21 cellular contexts compared by ENCODE assay signal in genomic region chr6:158382491-158382890, GRCh38.
DNase-seq lines count a peak whose midpoint lies in the region; ATAC-seq and TF ChIP-seq lines count a peak whose summit lies in the region.
"Had no signal": no experiment of that assay in that cellular context is flagged by ENCODE, and none has a peak within 500 bp of the region (broad histone marks: within the 10 kb centered on the region; RNA-seq: fewer than 3 reads in every experiment).

No MANE protein-coding gene starts in this region.

- intact Hi-C loops in Caco-2 (cut with micrococcal nuclease; ENCODE audit: unreplicated experiment) = no loop called here

- no peak overlapping the region for H3K4me3 Mint-ChIP-seq in activated T-helper 17 cell treated with anti-CD3 and anti-CD28 coated beads, Interleukin-2, amount 50 U/mL, for 72 hours
- H3K4me3 Mint-ChIP-seq in Caco-2 (ENCODE audit: unreplicated experiment) = no peak overlapping the region
- H3K4me3 Mint-ChIP-seq in activated naive CD8-positive, alpha-beta T cell treated with anti-CD3 and anti-CD28 coated beads, Interleukin-2, amount 50 U/mL, for 24 hours = no peak overlapping the region
- H3K4me3 Mint-ChIP-seq: B cell; CD4-positive, CD25-positive, alpha-beta regulatory T cell; CD8-positive, alpha-beta T cell; GM23338; H9 had no signal

- peaks cover 85% of the 10 kb centered on the region for H3K4me1 ChIP-seq in Karpas-422 (ENCODE audit: low read length)
- peaks cover 8% of the 10 kb centered on the region for H3K4me1 ChIP-seq in foreskin keratinocyte
- H3K4me1 ChIP-seq in Caco-2 = no peaks in the 10 kb centered on the region; the same call in 1 of the 2 replicates

- no peak overlapping the region for H3K9ac ChIP-seq in Karpas-422 (ENCODE audit: low read length)
- H3K9ac ChIP-seq: BLaER1 had no signal

- no peak for TF ChIP-seq CTCF in foreskin keratinocyte (conservative IDR thresholded peaks at IDR 0.05)
- no peak for TF ChIP-seq CTCF in Caco-2 (IDR thresholded peaks at IDR 0.05; ENCODE audit: insufficient read depth in 1 of 2, low read depth in 1 of 2, low read length in 1 of 2, severe bottlenecking in 1 of 2, unreplicated experiment in 1 of 2)

- CTCF ChIA-PET in Caco-2 (lab: Charles Lee) = no interaction called here

- H3K27ac ChIP-seq in Karpas-422 (ENCODE audit: low read length) = peak overlapping the region; percentile 3; the same call in 1 of the 2 replicates
- H3K27ac ChIP-seq in foreskin keratinocyte = no peak overlapping the region
- H3K27ac ChIP-seq in substantia nigra (ENCODE audit: low read depth, low read length, poor library complexity, severe bottlenecking) = peak overlapping the region; percentile 36
- H3K27ac ChIP-seq: 22Rv1, BLaER1, C4-2B had no signal

- no peak overlapping the region for H3K4me3 ChIP-seq in Karpas-422 (ENCODE audit: low read length)
- H3K4me3 ChIP-seq in Caco-2 (ENCODE audit: low read depth, low read length) = no peak overlapping the region
- H3K4me3 ChIP-seq: BLaER1, GM12878, GM23338 had no signal

- no peak for DNase-seq in Karpas-422
- DNase-seq in foreskin keratinocyte = no peak
- DNase-seq in substantia nigra (lab: John Stamatoyannopoulos, UW) = no peak
- DNase-seq in Caco-2 = no peak
- no peak for DNase-seq in activated naive CD8-positive, alpha-beta T cell treated with anti-CD3 and anti-CD28 coated beads, Interleukin-2, amount 50 U/mL, for 24 hours
- DNase-seq in KG1 (lab: John Stamatoyannopoulos, UW) = no peak
- DNase-seq: CD4-positive, CD25-positive, alpha-beta regulatory T cell; CD8-positive, alpha-beta T cell; DMS 273 treated with DMSO at 0.1 percent for 48 hours; DMS79; EL; GDM1; H9 had no signal

- ATAC-seq in activated T-helper 17 cell treated with anti-CD3 and anti-CD28 coated beads, Interleukin-2, amount 50 U/mL, for 72 hours (replicated peaks) = no peak
- ATAC-seq in foreskin keratinocyte = peak; percentile 8
- no peak for ATAC-seq in activated naive CD8-positive, alpha-beta T cell treated with anti-CD3 and anti-CD28 coated beads, Interleukin-2, amount 50 U/mL, for 24 hours
- ATAC-seq: CD8-positive, alpha-beta T cell; GM12878; GM23338; HCT116 had no signal

- no peaks in the 10 kb centered on the region for H3K9me3 Mint-ChIP-seq in activated T-helper 17 cell treated with anti-CD3 and anti-CD28 coated beads, Interleukin-2, amount 50 U/mL, for 72 hours
- H3K9me3 Mint-ChIP-seq in Caco-2 (ENCODE audit: unreplicated experiment) = no peaks in the 10 kb centered on the region
- H3K9me3 Mint-ChIP-seq in activated naive CD8-positive, alpha-beta T cell treated with anti-CD3 and anti-CD28 coated beads, Interleukin-2, amount 50 U/mL, for 24 hours = no peaks in the 10 kb centered on the region
- H3K9me3 Mint-ChIP-seq: CD4-positive, CD25-positive, alpha-beta regulatory T cell; CD8-positive, alpha-beta T cell had no signal

- no peak overlapping the region for H2AFZ ChIP-seq in Karpas-422 (ENCODE audit: low read length)
- H2AFZ ChIP-seq: GM23338 had no signal

- H4K20me1 ChIP-seq in Karpas-422 (ENCODE audit: insufficient read depth, low read depth, low read length) = no peaks in the 10 kb centered on the region

- H3K4me1 Mint-ChIP-seq in activated T-helper 17 cell treated with anti-CD3 and anti-CD28 coated beads, Interleukin-2, amount 50 U/mL, for 72 hours = peaks cover 15% of the 10 kb centered on the region
- peaks cover 8% of the 10 kb centered on the region for H3K4me1 Mint-ChIP-seq in Caco-2 (ENCODE audit: low read depth, unreplicated experiment)
- no peaks in the 10 kb centered on the region for H3K4me1 Mint-ChIP-seq in activated naive CD8-positive, alpha-beta T cell treated with anti-CD3 and anti-CD28 coated beads, Interleukin-2, amount 50 U/mL, for 24 hours

- POLR2A ChIA-PET in Caco-2 (lab: Charles Lee) = no interaction called here

- H3K27me3 Mint-ChIP-seq in activated T-helper 17 cell treated with anti-CD3 and anti-CD28 coated beads, Interleukin-2, amount 50 U/mL, for 72 hours = no peaks in the 10 kb centered on the region
- H3K27me3 Mint-ChIP-seq in Caco-2 (ENCODE audit: insufficient read depth, unreplicated experiment) = no peaks in the 10 kb centered on the region
- no peaks in the 10 kb centered on the region for H3K27me3 Mint-ChIP-seq in activated naive CD8-positive, alpha-beta T cell treated with anti-CD3 and anti-CD28 coated beads, Interleukin-2, amount 50 U/mL, for 24 hours
- H3K27me3 Mint-ChIP-seq: B cell; CD4-positive, CD25-positive, alpha-beta regulatory T cell had no signal

- no peaks in the 10 kb centered on the region for H3K9me2 ChIP-seq in Karpas-422 (replicated peaks; ENCODE audit: insufficient read depth, low read length)

- no TSS peak for BruUV-seq in Caco-2 (replicated peaks; lab: Mats Ljungman, UMichigan)

- peak overlapping the region; percentile 3 for H3K4me2 ChIP-seq in Karpas-422 (ENCODE audit: low read depth, low read length, poor library complexity, severe bottlenecking)
- H3K4me2 ChIP-seq: BLaER1, GM23338 had no signal

- H3K9me3 ChIP-seq in Karpas-422 (ENCODE audit: low read length) (no peaks in the 10 kb centered on the region), Caco-2 (no peaks in the 10 kb centered on the region)
- H3K9me3 ChIP-seq: BLaER1 had no signal

- peaks cover 94% of the 10 kb centered on the region for H3K79me2 ChIP-seq in Karpas-422 (ENCODE audit: low read length)

- H3K27ac Mint-ChIP-seq in activated T-helper 17 cell treated with anti-CD3 and anti-CD28 coated beads, Interleukin-2, amount 50 U/mL, for 72 hours = peak overlapping the region; percentile 17
- no peak overlapping the region for H3K27ac Mint-ChIP-seq in Caco-2 (ENCODE audit: unreplicated experiment)
- no peak overlapping the region for H3K27ac Mint-ChIP-seq in activated naive CD8-positive, alpha-beta T cell treated with anti-CD3 and anti-CD28 coated beads, Interleukin-2, amount 50 U/mL, for 24 hours
- H3K27ac Mint-ChIP-seq: B cell; CD8-positive, alpha-beta T cell; GM23338; H9 had no signal

- H3K36me3 ChIP-seq in Karpas-422 (ENCODE audit: insufficient read depth, low read length) = no peaks in the 10 kb centered on the region
- no peaks in the 10 kb centered on the region for H3K36me3 ChIP-seq in Caco-2 (ENCODE audit: control insufficient read depth, insufficient read depth, low read length)
- H3K36me3 ChIP-seq: BLaER1 had no signal

- H3K27me3 ChIP-seq in Karpas-422 (ENCODE audit: low read length) = no peaks in the 10 kb centered on the region
- no peaks in the 10 kb centered on the region for H3K27me3 ChIP-seq in foreskin keratinocyte
- no peaks in the 10 kb centered on the region for H3K27me3 ChIP-seq in Caco-2 (replicated peaks; ENCODE audit: control insufficient read depth, insufficient read depth, low read length)
- H3K27me3 ChIP-seq: BLaER1 had no signal

- no peaks in the 10 kb centered on the region for H3K36me3 Mint-ChIP-seq in activated T-helper 17 cell treated with anti-CD3 and anti-CD28 coated beads, Interleukin-2, amount 50 U/mL, for 72 hours (ENCODE audit: low read depth)
- H3K36me3 Mint-ChIP-seq in Caco-2 (ENCODE audit: insufficient read depth, unreplicated experiment) = peaks cover 12% of the 10 kb centered on the region
- no peaks in the 10 kb centered on the region for H3K36me3 Mint-ChIP-seq in activated naive CD8-positive, alpha-beta T cell treated with anti-CD3 and anti-CD28 coated beads, Interleukin-2, amount 50 U/mL, for 24 hours (ENCODE audit: low read depth)
- H3K36me3 Mint-ChIP-seq: CD4-positive, CD25-positive, alpha-beta regulatory T cell; CD8-positive, alpha-beta T cell had no signal
